In the genomic region with DNA sequence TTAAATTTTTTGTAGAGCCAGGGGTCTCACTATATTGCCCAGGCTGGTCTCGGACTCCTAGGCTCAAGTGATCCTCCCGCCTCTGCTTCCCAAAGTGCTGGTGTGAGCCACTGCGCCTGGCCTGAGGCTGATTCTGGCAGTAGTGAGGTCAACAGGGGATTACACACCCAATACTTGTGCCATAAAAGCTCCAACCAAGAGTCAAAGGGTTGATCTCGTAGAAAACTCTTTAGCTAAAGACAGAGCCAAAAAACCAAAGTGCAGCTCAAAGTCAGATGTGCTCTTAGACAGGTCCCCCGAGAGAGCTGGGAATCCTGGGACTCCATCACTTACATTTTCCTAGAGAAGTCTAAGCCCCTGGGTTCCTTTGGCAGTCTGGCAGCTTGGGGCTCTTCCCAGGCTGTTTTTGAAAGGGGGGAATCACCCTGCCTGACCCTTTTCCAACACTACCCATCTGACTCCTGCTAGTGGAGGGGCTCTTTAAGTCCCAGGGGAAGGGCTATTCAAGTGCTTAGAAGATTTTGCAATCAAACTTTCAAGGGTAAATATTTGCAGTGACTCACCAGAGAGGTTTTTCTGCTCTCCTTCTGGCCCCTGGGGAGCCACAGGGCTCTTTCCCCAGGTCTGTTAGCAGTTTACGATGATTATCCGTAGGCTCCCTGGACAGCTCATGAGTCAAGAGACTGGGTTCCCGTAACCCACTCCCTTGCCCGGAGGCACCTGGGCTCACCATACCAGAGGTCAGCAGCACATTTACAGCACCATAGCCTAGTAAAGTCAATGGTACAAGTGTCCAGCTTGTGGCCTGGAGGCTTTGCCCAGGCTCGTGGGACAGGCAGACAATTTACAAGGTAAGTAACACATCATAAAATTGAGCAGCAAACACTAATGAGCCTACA, we compare ENCODE assay signal across 1 cellular context.
A peak's percentile ranks its signal among the peaks of the same experiment; 100 is the strongest.
TF ChIP-seq lines count a peak whose summit lies in the region.

No MANE protein-coding gene starts in this region.

TF ChIP-seq in HepG2, 621 proteins besides CTCF, POLR2A, EP300 and RAD21 (continued from another document and continues in another):
- TF ChIP-seq, protein P1, sequence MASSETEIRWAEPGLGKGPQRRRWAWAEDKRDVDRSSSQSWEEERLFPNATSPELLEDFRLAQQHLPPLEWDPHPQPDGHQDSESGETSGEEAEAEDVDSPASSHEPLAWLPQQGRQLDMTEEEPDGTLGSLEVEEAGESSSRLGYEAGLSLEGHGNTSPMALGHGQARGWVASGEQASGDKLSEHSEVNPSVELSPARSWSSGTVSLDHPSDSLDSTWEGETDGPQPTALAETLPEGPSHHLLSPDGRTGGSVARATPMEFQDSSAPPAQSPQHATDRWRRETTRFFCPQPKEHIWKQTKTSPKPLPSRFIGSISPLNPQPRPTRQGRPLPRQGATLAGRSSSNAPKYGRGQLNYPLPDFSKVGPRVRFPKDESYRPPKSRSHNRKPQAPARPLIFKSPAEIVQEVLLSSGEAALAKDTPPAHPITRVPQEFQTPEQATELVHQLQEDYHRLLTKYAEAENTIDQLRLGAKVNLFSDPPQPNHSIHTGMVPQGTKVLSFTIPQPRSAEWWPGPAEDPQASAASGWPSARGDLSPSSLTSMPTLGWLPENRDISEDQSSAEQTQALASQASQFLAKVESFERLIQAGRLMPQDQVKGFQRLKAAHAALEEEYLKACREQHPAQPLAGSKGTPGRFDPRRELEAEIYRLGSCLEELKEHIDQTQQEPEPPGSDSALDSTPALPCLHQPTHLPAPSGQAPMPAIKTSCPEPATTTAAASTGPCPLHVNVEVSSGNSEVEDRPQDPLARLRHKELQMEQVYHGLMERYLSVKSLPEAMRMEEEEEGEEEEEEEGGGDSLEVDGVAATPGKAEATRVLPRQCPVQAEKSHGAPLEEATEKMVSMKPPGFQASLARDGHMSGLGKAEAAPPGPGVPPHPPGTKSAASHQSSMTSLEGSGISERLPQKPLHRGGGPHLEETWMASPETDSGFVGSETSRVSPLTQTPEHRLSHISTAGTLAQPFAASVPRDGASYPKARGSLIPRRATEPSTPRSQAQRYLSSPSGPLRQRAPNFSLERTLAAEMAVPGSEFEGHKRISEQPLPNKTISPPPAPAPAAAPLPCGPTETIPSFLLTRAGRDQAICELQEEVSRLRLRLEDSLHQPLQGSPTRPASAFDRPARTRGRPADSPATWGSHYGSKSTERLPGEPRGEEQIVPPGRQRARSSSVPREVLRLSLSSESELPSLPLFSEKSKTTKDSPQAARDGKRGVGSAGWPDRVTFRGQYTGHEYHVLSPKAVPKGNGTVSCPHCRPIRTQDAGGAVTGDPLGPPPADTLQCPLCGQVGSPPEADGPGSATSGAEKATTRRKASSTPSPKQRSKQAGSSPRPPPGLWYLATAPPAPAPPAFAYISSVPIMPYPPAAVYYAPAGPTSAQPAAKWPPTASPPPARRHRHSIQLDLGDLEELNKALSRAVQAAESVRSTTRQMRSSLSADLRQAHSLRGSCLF (CRISPR knock-in tag; IDR thresholded peaks at IDR 0.05; ENCODE audit: borderline replicate concordance): no peak
- TF ChIP-seq, protein P2, sequence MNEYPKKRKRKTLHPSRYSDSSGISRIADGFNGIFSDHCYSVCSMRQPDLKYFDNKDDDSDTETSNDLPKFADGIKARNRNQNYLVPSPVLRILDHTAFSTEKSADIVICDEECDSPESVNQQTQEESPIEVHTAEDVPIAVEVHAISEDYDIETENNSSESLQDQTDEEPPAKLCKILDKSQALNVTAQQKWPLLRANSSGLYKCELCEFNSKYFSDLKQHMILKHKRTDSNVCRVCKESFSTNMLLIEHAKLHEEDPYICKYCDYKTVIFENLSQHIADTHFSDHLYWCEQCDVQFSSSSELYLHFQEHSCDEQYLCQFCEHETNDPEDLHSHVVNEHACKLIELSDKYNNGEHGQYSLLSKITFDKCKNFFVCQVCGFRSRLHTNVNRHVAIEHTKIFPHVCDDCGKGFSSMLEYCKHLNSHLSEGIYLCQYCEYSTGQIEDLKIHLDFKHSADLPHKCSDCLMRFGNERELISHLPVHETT (CRISPR knock-in tag; conservative IDR thresholded peaks at IDR 0.05): no peak; the same call in 1 of the 2 replicates
- TF ChIP-seq ZNF280B (CRISPR knock-in tag; IDR thresholded peaks at IDR 0.05; ENCODE audit: borderline replicate concordance) (no peak), FOXO1 (CRISPR knock-in tag; IDR thresholded peaks at IDR 0.05) (peak; percentile 49), ZC3H4 (CRISPR knock-in tag; IDR thresholded peaks at IDR 0.05; ENCODE audit: borderline replicate concordance) (no peak), IRF1 (CRISPR knock-in tag; IDR thresholded peaks at IDR 0.05; ENCODE audit: low read depth) (no peak), MAX (IDR thresholded peaks at IDR 0.05) (peak; percentile 30; the same call in 1 of the 2 replicates), GATAD2A (CRISPR knock-in tag; IDR thresholded peaks at IDR 0.05) (peak; percentile 97), ZNF614 (CRISPR knock-in tag; IDR thresholded peaks at IDR 0.05; ENCODE audit: borderline replicate concordance) (peak; percentile 90), RORA (CRISPR knock-in tag; IDR thresholded peaks at IDR 0.05) (no peak), AHR (CRISPR knock-in tag; IDR thresholded peaks at IDR 0.05) (no peak), AHDC1 (CRISPR knock-in tag; IDR thresholded peaks at IDR 0.05; ENCODE audit: borderline replicate concordance) (peak; percentile 92), ZNF615 (CRISPR knock-in tag; IDR thresholded peaks at IDR 0.05; ENCODE audit: borderline replicate concordance) (peak; percentile 94), ZNF530 (CRISPR knock-in tag; IDR thresholded peaks at IDR 0.05; ENCODE audit: low read depth) (no peak), GATAD1 (CRISPR knock-in tag; IDR thresholded peaks at IDR 0.05) (peak; percentile 11; the same call in 1 of the 2 replicates), ZFP1 (CRISPR knock-in tag; IDR thresholded peaks at IDR 0.05) (0 out of 2 replicates have a peak, but pooled peaks have one; percentile 30), PAXIP1 (CRISPR knock-in tag; conservative IDR thresholded peaks at IDR 0.05) (peak; percentile 89), CREB3 (CRISPR knock-in tag; IDR thresholded peaks at IDR 0.05) (no peak), ZNF501 (CRISPR knock-in tag; IDR thresholded peaks at IDR 0.05) (peak; percentile 54; the same call in 1 of the 2 replicates)
- TF ChIP-seq, protein P3, sequence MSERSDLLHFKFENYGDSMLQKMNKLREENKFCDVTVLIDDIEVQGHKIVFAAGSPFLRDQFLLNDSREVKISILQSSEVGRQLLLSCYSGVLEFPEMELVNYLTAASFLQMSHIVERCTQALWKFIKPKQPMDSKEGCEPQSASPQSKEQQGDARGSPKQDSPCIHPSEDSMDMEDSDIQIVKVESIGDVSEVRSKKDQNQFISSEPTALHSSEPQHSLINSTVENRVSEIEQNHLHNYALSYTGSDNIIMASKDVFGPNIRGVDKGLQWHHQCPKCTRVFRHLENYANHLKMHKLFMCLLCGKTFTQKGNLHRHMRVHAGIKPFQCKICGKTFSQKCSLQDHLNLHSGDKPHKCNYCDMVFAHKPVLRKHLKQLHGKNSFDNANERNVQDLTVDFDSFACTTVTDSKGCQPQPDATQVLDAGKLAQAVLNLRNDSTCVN (CRISPR knock-in tag; IDR thresholded peaks at IDR 0.05; ENCODE audit: borderline replicate concordance): 0 out of 2 replicates have a peak, but pooled peaks have one; percentile 26
- TF ChIP-seq, protein P4, sequence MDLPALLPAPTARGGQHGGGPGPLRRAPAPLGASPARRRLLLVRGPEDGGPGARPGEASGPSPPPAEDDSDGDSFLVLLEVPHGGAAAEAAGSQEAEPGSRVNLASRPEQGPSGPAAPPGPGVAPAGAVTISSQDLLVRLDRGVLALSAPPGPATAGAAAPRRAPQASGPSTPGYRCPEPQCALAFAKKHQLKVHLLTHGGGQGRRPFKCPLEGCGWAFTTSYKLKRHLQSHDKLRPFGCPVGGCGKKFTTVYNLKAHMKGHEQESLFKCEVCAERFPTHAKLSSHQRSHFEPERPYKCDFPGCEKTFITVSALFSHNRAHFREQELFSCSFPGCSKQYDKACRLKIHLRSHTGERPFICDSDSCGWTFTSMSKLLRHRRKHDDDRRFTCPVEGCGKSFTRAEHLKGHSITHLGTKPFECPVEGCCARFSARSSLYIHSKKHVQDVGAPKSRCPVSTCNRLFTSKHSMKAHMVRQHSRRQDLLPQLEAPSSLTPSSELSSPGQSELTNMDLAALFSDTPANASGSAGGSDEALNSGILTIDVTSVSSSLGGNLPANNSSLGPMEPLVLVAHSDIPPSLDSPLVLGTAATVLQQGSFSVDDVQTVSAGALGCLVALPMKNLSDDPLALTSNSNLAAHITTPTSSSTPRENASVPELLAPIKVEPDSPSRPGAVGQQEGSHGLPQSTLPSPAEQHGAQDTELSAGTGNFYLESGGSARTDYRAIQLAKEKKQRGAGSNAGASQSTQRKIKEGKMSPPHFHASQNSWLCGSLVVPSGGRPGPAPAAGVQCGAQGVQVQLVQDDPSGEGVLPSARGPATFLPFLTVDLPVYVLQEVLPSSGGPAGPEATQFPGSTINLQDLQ (CRISPR knock-in tag; IDR thresholded peaks at IDR 0.05): no peak
